ENCODE assay signal across 1 cellular context in the genomic region with DNA sequence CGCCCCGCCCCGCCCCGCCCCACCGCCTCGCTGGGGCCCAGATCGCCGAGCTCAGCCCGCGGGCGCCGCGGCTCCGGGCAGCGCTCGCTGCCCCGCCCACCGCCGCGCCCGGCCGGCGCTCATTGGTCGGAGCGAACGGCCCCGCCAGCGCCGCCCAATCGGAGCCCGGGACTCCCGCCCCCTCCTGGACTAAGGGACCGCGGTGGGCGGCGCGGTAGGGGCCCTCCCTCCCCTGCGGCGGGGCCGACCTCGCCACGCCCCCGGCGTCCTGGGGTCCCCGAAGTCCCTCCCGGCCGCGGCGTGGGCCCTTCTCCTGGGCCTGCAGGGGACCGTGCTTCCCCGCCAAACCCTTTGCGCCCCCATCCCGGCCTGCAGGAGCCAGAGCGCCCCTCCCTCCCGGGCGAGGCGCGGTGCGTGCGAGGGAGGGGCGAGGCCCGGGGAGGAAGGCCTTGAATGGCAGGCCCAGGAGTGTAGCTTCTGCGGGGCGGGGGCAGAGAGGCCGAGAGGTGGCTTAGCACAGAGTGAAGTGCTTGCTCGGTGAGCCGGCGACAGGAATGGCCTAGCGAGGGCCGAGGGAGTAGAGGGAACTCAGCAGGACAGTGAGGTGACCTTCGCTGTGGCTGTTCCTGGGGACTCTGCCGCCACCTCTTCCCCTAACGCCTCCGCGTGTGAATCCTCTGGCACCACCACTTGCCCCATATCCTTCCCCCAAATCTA.
TF ChIP-seq lines count a peak whose summit lies in the region.

Gene CAMKK1 (minus strand): TSS at position 51 of the 717 bp plus-strand sequence. CDS start 7,366 bp downstream, outside the sequence.

TF ChIP-seq in GM12878, 131 proteins besides CTCF, POLR2A, EP300 and RAD21 (continued from another document):
- TF ChIP-seq PRDM15 (CRISPR knock-in tag; IDR thresholded peaks at IDR 0.05) (no peak), RB1 (IDR thresholded peaks at IDR 0.05; ENCODE audit: borderline replicate concordance) (peak; percentile 79; the same call in 1 of the 2 replicates), YY1 (IDR thresholded peaks at IDR 0.05; ENCODE audit: low read depth, low read length) (no peak), ZBED1 (IDR thresholded peaks at IDR 0.05; ENCODE audit: borderline replicate concordance) (no peak), ZBTB40 (IDR thresholded peaks at IDR 0.05; ENCODE audit: borderline replicate concordance) (no peak), GATAD2B (conservative IDR thresholded peaks at IDR 0.05; ENCODE audit: low read depth) (peak; percentile 49; the same call in 1 of the 2 replicates), MAX (IDR thresholded peaks at IDR 0.05; ENCODE audit: low read depth, low read length) (no peak), STAT3 (IDR thresholded peaks at IDR 0.05; ENCODE audit: low read depth, low read length) (no peak), SMAD5 (IDR thresholded peaks at IDR 0.05; ENCODE audit: low read depth) (no peak), NRF1 (conservative IDR thresholded peaks at IDR 0.05; ENCODE audit: low read depth, low read length) (no peak), TBL1XR1 (IDR thresholded peaks at IDR 0.05; ENCODE audit: low read depth, low read length) (no peak), FOS (IDR thresholded peaks at IDR 0.05; ENCODE audit: borderline replicate concordance, extremely low read depth, insufficient read length) (no peak), TCF12 (IDR thresholded peaks at IDR 0.05; ENCODE audit: low read depth, low read length) (no peak), BRCA1 (IDR thresholded peaks at IDR 0.05; ENCODE audit: low read depth, low read length) (no peak), FOXK2 (IDR thresholded peaks at IDR 0.05) (no peak), HDGF (IDR thresholded peaks at IDR 0.05) (peak; percentile 86), SMC3 (IDR thresholded peaks at IDR 0.05; ENCODE audit: borderline replicate concordance, low read length) (no peak), CBX3 (IDR thresholded peaks at IDR 0.05; ENCODE audit: borderline replicate concordance, low read depth) (no peak), EGR1 (IDR thresholded peaks at IDR 0.05; ENCODE audit: borderline replicate concordance in 1 of 2, low read depth in 2 of 2, low read length in 2 of 2) (peak in 1 of 2 experiments; percentile 58; a peak in 1 of 3 replicates), IRF4 (IDR thresholded peaks at IDR 0.05; ENCODE audit: low read depth, low read length) (no peak), EZH2 (IDR thresholded peaks at IDR 0.05; ENCODE audit: borderline replicate concordance, control insufficient read depth, low read depth, low read length) (no peak), PKNOX1 (IDR thresholded peaks at IDR 0.05) (peak; percentile 95), TCF7 (IDR thresholded peaks at IDR 0.05; ENCODE audit: borderline replicate concordance) (no peak), ZSCAN29 (IDR thresholded peaks at IDR 0.05) (no peak), LARP7 (IDR thresholded peaks at IDR 0.05) (peak; percentile 72; the same call in 1 of the 2 replicates), MYC (IDR thresholded peaks at IDR 0.05; ENCODE audit: insufficient read depth, insufficient read length, insufficient replicate concordance, low read length, severe bottlenecking) (no peak), NFIC (IDR thresholded peaks at IDR 0.05; ENCODE audit: low read depth, low read length) (no peak)
- TF ChIP-seq, protein P1, sequence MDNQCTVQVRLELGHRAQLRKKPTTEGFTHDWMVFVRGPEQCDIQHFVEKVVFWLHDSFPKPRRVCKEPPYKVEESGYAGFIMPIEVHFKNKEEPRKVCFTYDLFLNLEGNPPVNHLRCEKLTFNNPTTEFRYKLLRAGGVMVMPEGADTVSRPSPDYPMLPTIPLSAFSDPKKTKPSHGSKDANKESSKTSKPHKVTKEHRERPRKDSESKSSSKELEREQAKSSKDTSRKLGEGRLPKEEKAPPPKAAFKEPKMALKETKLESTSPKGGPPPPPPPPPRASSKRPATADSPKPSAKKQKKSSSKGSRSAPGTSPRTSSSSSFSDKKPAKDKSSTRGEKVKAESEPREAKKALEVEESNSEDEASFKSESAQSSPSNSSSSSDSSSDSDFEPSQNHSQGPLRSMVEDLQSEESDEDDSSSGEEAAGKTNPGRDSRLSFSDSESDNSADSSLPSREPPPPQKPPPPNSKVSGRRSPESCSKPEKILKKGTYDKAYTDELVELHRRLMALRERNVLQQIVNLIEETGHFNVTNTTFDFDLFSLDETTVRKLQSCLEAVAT (IDR thresholded peaks at IDR 0.05): peak; percentile 54; the same call in 1 of the 2 replicates
